In genomic region chr1:8651962-8652361, GRCh38 we compare ENCODE assay signal across 10 cellular contexts.
DNase-seq lines count a peak whose midpoint lies in the region; ATAC-seq and TF ChIP-seq lines count a peak whose summit lies in the region.
"Had no signal": no experiment of that assay in that cellular context is flagged by ENCODE, and none has a peak within 500 bp of the region (broad histone marks: within the 10 kb centered on the region; RNA-seq: fewer than 3 reads in every experiment).

No MANE protein-coding gene starts in this region.

- POLR2A ChIA-PET in MCF 10A (lab: Yijun Ruan, JAX) = interaction anchor here (0.6 kb wide), 2 partner anchors 30 to 105 kb away, joined by 4 to 7 read pairs; no protein-coding TSS in a partner anchor
- POLR2A ChIA-PET in activated CD8-positive, alpha-beta T cell treated with anti-CD3 and anti-CD28 coated beads, Interleukin-2, amount 10 ng/mL, durations not matched to agents 7 days and 5 days (lab: Charles Lee) = interaction anchor here (1.1 to 1.3 kb wide), 2 partner anchors 17 to 95 kb away, joined by 4 to 8 read pairs; no protein-coding TSS in a partner anchor

- TF ChIP-seq CTCF in breast epithelium (IDR thresholded peaks at IDR 0.05) = no peak
- no peak for TF ChIP-seq CTCF in MCF 10A (IDR thresholded peaks at IDR 0.05; ENCODE audit: unreplicated experiment)
- TF ChIP-seq CTCF in CD14-positive monocyte (IDR thresholded peaks at IDR 0.05) = no peak

- TF ChIP-seq POLR2A in breast epithelium (IDR thresholded peaks at IDR 0.05) = no peak

- H3K4me1 Mint-ChIP-seq in MCF 10A (ENCODE audit: insufficient read depth, unreplicated experiment) (peaks cover 11% of the 10 kb centered on the region), CD14-positive monocyte (peaks cover 23% of the 10 kb centered on the region)
- peaks cover 49% of the 10 kb centered on the region for H3K4me1 Mint-ChIP-seq in activated CD8-positive, alpha-beta T cell treated with anti-CD3 and anti-CD28 coated beads, Interleukin-2, amount 10 ng/mL, durations not matched to agents 7 days and 5 days (ENCODE audit: low read depth)

- H3K27me3 ChIP-seq in breast epithelium (no peaks in the 10 kb centered on the region), right cardiac atrium (ENCODE audit: control insufficient read depth, insufficient read depth) (no peaks in the 10 kb centered on the region)
- H3K27me3 ChIP-seq: sigmoid colon had no signal

- intact Hi-C loops in breast epithelium (cut with DNase I; ENCODE audit: low total_unique reads) = no loop called here
- intact Hi-C loops in MCF 10A (cut with micrococcal nuclease) = no loop called here
- intact Hi-C loops in right cardiac atrium (cut with DNase I) = no loop called here
- intact Hi-C loops in CD14-positive monocyte (cut with micrococcal nuclease) = no loop called here

- H3K9me3 ChIP-seq in breast epithelium = no peaks in the 10 kb centered on the region
- no peaks in the 10 kb centered on the region for H3K9me3 ChIP-seq in right cardiac atrium (ENCODE audit: control insufficient read depth, low read length)
- H3K9me3 ChIP-seq: sigmoid colon had no signal

- H3K27me3 Mint-ChIP-seq in MCF 10A (ENCODE audit: insufficient read depth, unreplicated experiment) (no peaks in the 10 kb centered on the region), CD14-positive monocyte (ENCODE audit: low read depth in 3 of 3) (no peaks in the 10 kb centered on the region)
- no peaks in the 10 kb centered on the region for H3K27me3 Mint-ChIP-seq in activated CD8-positive, alpha-beta T cell treated with anti-CD3 and anti-CD28 coated beads, Interleukin-2, amount 10 ng/mL, durations not matched to agents 7 days and 5 days (ENCODE audit: low read depth)

- H3K27ac Mint-ChIP-seq in MCF 10A (ENCODE audit: low read depth, unreplicated experiment) = no peak overlapping the region
- peak overlapping the region; percentile 83 for H3K27ac Mint-ChIP-seq in activated CD8-positive, alpha-beta T cell treated with anti-CD3 and anti-CD28 coated beads, Interleukin-2, amount 10 ng/mL, durations not matched to agents 7 days and 5 days
- H3K27ac Mint-ChIP-seq in CD14-positive monocyte = no peak overlapping the region

- H3K4me3 Mint-ChIP-seq in MCF 10A (ENCODE audit: unreplicated experiment) (no peak overlapping the region), CD14-positive monocyte (no peak overlapping the region)
- H3K4me3 Mint-ChIP-seq in activated CD8-positive, alpha-beta T cell treated with anti-CD3 and anti-CD28 coated beads, Interleukin-2, amount 10 ng/mL, durations not matched to agents 7 days and 5 days = no peak overlapping the region

- no peak for DNase-seq in breast epithelium (ENCODE audit: low spot score in 2 of 2)
- DNase-seq in MCF 10A (ENCODE audit: unreplicated experiment) = no peak
- no peak for DNase-seq in activated CD8-positive, alpha-beta T cell treated with anti-CD3 and anti-CD28 coated beads, Interleukin-2, amount 10 ng/mL, durations not matched to agents 7 days and 5 days
- DNase-seq in right cardiac atrium = no peak
- DNase-seq in substantia nigra (lab: John Stamatoyannopoulos, UW) = no peak
- DNase-seq in GM03348 (ENCODE audit: low spot score) = no peak
- no peak for DNase-seq in effector CD8-positive, alpha-beta T cell (lab: John Stamatoyannopoulos, UW)
- no peak for DNase-seq in CD14-positive monocyte (ENCODE audit: low spot score)
- DNase-seq: PC-9, sigmoid colon had no signal

- no peak overlapping the region for H3K4me3 ChIP-seq in breast epithelium
- no peak overlapping the region for H3K4me3 ChIP-seq in right cardiac atrium (ENCODE audit: low read length)
- H3K4me3 ChIP-seq: PC-9, sigmoid colon had no signal

- peaks cover 0 to under 1% of the 10 kb centered on the region in 2 donors for H3K4me1 ChIP-seq in breast epithelium
- peaks cover 9% of the 10 kb centered on the region for H3K4me1 ChIP-seq in right cardiac atrium (ENCODE audit: control insufficient read depth, insufficient read depth, low read length)

- CTCF ChIA-PET in MCF 10A (lab: Yijun Ruan, JAX) = interaction anchor here (0.6 kb wide), 1 partner anchor 575 kb away, joined by 3 read pairs; no protein-coding TSS in a partner anchor
- CTCF ChIA-PET in activated CD8-positive, alpha-beta T cell treated with anti-CD3 and anti-CD28 coated beads, Interleukin-2, amount 10 ng/mL, durations not matched to agents 7 days and 5 days (lab: Charles Lee) = interaction anchor here (0.9 to 5.8 kb wide), 8 partner anchors 9 to 197 kb away, joined by 3 to 38 read pairs (median 5); no protein-coding TSS in a partner anchor

- no peaks in the 10 kb centered on the region for H3K36me3 ChIP-seq in breast epithelium

- WGBS in right cardiac atrium = 46% methylated on average over 2 of the region's 2 CpGs

- ATAC-seq in activated CD8-positive, alpha-beta T cell treated with anti-CD3 and anti-CD28 coated beads, Interleukin-2, amount 10 ng/mL, durations not matched to agents 7 days and 5 days = peak; percentile 18
- ATAC-seq in right cardiac atrium = peak in 1 of 2 donors; percentile 53

- H3K27ac ChIP-seq in breast epithelium (peak overlapping the region; percentile 1 to 20), right cardiac atrium (ENCODE audit: low read length) (peak overlapping the region; percentile 73), substantia nigra (ENCODE audit: low read depth, low read length, poor library complexity, severe bottlenecking) (peak overlapping the region; percentile 24)
- H3K27ac ChIP-seq: PC-9 had no signal

- BruUV-seq in MCF 10A (replicated peaks; lab: Mats Ljungman, UMichigan) = no TSS peak

- peaks cover 28% of the 10 kb centered on the region for H3K36me3 Mint-ChIP-seq in MCF 10A (ENCODE audit: insufficient read depth, unreplicated experiment)
- H3K36me3 Mint-ChIP-seq in activated CD8-positive, alpha-beta T cell treated with anti-CD3 and anti-CD28 coated beads, Interleukin-2, amount 10 ng/mL, durations not matched to agents 7 days and 5 days (ENCODE audit: low read depth) = peaks cover 21% of the 10 kb centered on the region
- peaks cover 22 to 26% of the 10 kb centered on the region in 2 donors for H3K36me3 Mint-ChIP-seq in CD14-positive monocyte

- no peaks in the 10 kb centered on the region for H3K9me3 Mint-ChIP-seq in MCF 10A (ENCODE audit: unreplicated experiment)
- H3K9me3 Mint-ChIP-seq in activated CD8-positive, alpha-beta T cell treated with anti-CD3 and anti-CD28 coated beads, Interleukin-2, amount 10 ng/mL, durations not matched to agents 7 days and 5 days (ENCODE audit: insufficient read depth) = no peaks in the 10 kb centered on the region
- peaks cover 0 to 2% (median 0%) of the 10 kb centered on the region in 7 donors for H3K9me3 Mint-ChIP-seq in CD14-positive monocyte

Comparison
In these comparisons a context has a peak if more than half of its experiments do, and no peak if none do; other contexts are left out.
1. H3K27ac ChIP-seq: peak in every context shown above with its lines; median percentile 73 in right cardiac atrium; 24 in substantia nigra; 10 in breast epithelium.